ENCODE assay signal across 1 cellular context in the genomic region with DNA sequence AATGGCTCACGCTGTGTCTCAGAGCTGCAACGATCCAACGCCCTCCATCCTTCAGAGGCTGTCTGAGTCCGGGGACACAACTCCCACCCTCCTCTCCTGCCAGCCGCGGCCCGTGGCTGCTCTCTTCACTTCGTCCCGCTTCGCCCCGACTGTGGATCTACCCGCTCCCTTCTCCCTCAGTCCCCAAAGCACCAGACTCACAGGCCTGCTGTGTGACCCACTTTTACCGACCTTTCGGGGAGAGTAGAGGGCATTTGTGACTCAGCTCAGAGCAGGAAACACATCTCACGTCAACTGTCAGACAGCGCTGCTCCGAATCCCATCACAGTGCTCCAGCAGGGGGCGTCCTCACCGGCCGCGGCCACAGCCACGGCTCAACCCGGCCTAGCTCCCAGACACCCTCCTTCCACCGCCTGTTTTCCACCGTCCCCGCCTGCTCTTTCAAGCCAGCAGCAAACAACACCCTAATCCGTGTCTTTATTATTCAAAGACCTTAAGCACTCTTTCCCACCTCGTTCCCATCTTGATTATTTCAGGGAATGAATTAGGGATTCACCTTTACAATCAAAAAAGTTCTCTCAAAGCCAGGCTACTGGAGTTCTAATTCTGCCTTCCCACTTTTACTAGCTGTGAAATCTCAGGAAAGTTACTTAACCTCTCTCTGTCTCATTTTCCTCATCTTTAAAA.
A peak's percentile ranks its signal among the peaks of the same experiment; 100 is the strongest.
TF ChIP-seq lines count a peak whose summit lies in the region.

No MANE protein-coding gene starts in this region.

TF ChIP-seq in HepG2, 621 proteins besides CTCF, POLR2A, EP300 and RAD21 (continued from another document and continues in another):
- TF ChIP-seq, protein P1, sequence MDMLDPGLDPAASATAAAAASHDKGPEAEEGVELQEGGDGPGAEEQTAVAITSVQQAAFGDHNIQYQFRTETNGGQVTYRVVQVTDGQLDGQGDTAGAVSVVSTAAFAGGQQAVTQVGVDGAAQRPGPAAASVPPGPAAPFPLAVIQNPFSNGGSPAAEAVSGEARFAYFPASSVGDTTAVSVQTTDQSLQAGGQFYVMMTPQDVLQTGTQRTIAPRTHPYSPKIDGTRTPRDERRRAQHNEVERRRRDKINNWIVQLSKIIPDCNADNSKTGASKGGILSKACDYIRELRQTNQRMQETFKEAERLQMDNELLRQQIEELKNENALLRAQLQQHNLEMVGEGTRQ (IDR thresholded peaks at IDR 0.05; ENCODE audit: low read depth, low read length) = no peak
- TF ChIP-seq, protein P1 (CRISPR knock-in tag; IDR thresholded peaks at IDR 0.05; ENCODE audit: borderline replicate concordance) = no peak
- no peak for TF ChIP-seq ZNF883 (CRISPR knock-in tag; IDR thresholded peaks at IDR 0.05; ENCODE audit: not compliant biosample characterization)
- TF ChIP-seq GMEB1 (CRISPR knock-in tag; IDR thresholded peaks at IDR 0.05; ENCODE audit: borderline replicate concordance) = no peak
- no peak for TF ChIP-seq ZBTB34 (CRISPR knock-in tag; IDR thresholded peaks at IDR 0.05)
- no peak for TF ChIP-seq ZNF557 (CRISPR knock-in tag; IDR thresholded peaks at IDR 0.05)
- peak; percentile 75 for TF ChIP-seq KDM2A (CRISPR knock-in tag; IDR thresholded peaks at IDR 0.05; ENCODE audit: borderline replicate concordance, low read depth)
- no peak for TF ChIP-seq BHLHE40 (IDR thresholded peaks at IDR 0.05; ENCODE audit: low read length)
- no peak for TF ChIP-seq ZNF816 (CRISPR knock-in tag; IDR thresholded peaks at IDR 0.05; ENCODE audit: borderline replicate concordance)
- TF ChIP-seq ERF (CRISPR knock-in tag; IDR thresholded peaks at IDR 0.05) = no peak
- TF ChIP-seq GLI4 (CRISPR knock-in tag; IDR thresholded peaks at IDR 0.05; ENCODE audit: borderline replicate concordance) = no peak
- no peak for TF ChIP-seq ZNF605 (CRISPR knock-in tag; IDR thresholded peaks at IDR 0.05)
- TF ChIP-seq, protein P2, sequence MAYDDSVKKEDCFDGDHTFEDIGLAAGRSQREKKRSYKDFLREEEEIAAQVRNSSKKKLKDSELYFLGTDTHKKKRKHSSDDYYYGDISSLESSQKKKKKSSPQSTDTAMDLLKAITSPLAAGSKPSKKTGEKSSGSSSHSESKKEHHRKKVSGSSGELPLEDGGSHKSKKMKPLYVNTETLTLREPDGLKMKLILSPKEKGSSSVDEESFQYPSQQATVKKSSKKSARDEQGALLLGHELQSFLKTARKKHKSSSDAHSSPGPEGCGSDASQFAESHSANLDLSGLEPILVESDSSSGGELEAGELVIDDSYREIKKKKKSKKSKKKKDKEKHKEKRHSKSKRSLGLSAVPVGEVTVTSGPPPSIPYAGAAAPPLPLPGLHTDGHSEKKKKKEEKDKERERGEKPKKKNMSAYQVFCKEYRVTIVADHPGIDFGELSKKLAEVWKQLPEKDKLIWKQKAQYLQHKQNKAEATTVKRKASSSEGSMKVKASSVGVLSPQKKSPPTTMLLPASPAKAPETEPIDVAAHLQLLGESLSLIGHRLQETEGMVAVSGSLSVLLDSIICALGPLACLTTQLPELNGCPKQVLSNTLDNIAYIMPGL (CRISPR knock-in tag; IDR thresholded peaks at IDR 0.05; ENCODE audit: borderline replicate concordance in 1 of 2, low read depth in 1 of 2) = peak; percentile 49 to 79; a peak in 2 of 4 replicates
- TF ChIP-seq ZNF687 (CRISPR knock-in tag; IDR thresholded peaks at IDR 0.05) = peak; percentile 64
- TF ChIP-seq ZNF263 (CRISPR knock-in tag; IDR thresholded peaks at IDR 0.05) = no peak
- peak; percentile 81 for TF ChIP-seq MEIS2 (CRISPR knock-in tag; IDR thresholded peaks at IDR 0.05)
- no peak for TF ChIP-seq CENPT (CRISPR knock-in tag; IDR thresholded peaks at IDR 0.05; ENCODE audit: low read depth)
- no peak for TF ChIP-seq THAP8 (CRISPR knock-in tag; IDR thresholded peaks at IDR 0.05; ENCODE audit: borderline replicate concordance)
- no peak for TF ChIP-seq SAFB2 (CRISPR knock-in tag; IDR thresholded peaks at IDR 0.05; ENCODE audit: borderline replicate concordance, low read depth)
- TF ChIP-seq ZNF792 (CRISPR knock-in tag; IDR thresholded peaks at IDR 0.05) = 0 out of 2 replicates have a peak, but pooled peaks have one; percentile 28
- no peak for TF ChIP-seq ZNF724P (CRISPR knock-in tag; IDR thresholded peaks at IDR 0.05; ENCODE audit: borderline replicate concordance)
- 0 out of 2 replicates have a peak, but pooled peaks have one; percentile 32 for TF ChIP-seq ZMYM3 (CRISPR knock-in tag; IDR thresholded peaks at IDR 0.05)
- no peak for TF ChIP-seq ZFAT (CRISPR knock-in tag; conservative IDR thresholded peaks at IDR 0.05)
- peak; percentile 41; the same call in 1 of the 2 replicates for TF ChIP-seq ZNF788 (CRISPR knock-in tag; IDR thresholded peaks at IDR 0.05; ENCODE audit: borderline replicate concordance)
- TF ChIP-seq ZNF549 (CRISPR knock-in tag; IDR thresholded peaks at IDR 0.05) = no peak
- no peak for TF ChIP-seq MED8 (CRISPR knock-in tag; IDR thresholded peaks at IDR 0.05; ENCODE audit: insufficient replicate concordance)
- 0 out of 2 replicates have a peak, but pooled peaks have one; percentile 51 for TF ChIP-seq ZBTB26 (CRISPR knock-in tag; IDR thresholded peaks at IDR 0.05; ENCODE audit: borderline replicate concordance)
- peak; percentile 42; the same call in 1 of the 2 replicates for TF ChIP-seq GABPB1 (CRISPR knock-in tag; IDR thresholded peaks at IDR 0.05)
- no peak for TF ChIP-seq PCBP2 (optimal IDR thresholded peaks at IDR 0.05; ENCODE audit: low read depth, low read length, poor library complexity, severe bottlenecking)
- TF ChIP-seq, protein P3, sequence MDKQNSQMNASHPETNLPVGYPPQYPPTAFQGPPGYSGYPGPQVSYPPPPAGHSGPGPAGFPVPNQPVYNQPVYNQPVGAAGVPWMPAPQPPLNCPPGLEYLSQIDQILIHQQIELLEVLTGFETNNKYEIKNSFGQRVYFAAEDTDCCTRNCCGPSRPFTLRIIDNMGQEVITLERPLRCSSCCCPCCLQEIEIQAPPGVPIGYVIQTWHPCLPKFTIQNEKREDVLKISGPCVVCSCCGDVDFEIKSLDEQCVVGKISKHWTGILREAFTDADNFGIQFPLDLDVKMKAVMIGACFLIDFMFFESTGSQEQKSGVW (CRISPR knock-in tag; IDR thresholded peaks at IDR 0.05; ENCODE audit: borderline replicate concordance) = no peak
- no peak for TF ChIP-seq SOX5 (CRISPR knock-in tag; IDR thresholded peaks at IDR 0.05; ENCODE audit: borderline replicate concordance)
- no peak for TF ChIP-seq HNRNPL (IDR thresholded peaks at IDR 0.05; ENCODE audit: low read depth, low read length)
- TF ChIP-seq KAT7 (CRISPR knock-in tag; IDR thresholded peaks at IDR 0.05; ENCODE audit: borderline replicate concordance) = no peak
- TF ChIP-seq MAZ (IDR thresholded peaks at IDR 0.05; ENCODE audit: borderline replicate concordance, low read depth, low read length) = 0 out of 2 replicates have a peak, but pooled peaks have one; percentile 19
- TF ChIP-seq MAZ (CRISPR knock-in tag; IDR thresholded peaks at IDR 0.05; ENCODE audit: low read depth) = 0 out of 2 replicates have a peak, but pooled peaks have one; percentile 56
- TF ChIP-seq TAF1 (CRISPR knock-in tag; IDR thresholded peaks at IDR 0.05) = no peak
- peak; percentile 13; the same call in 1 of the 2 replicates for TF ChIP-seq RXRB (CRISPR knock-in tag; IDR thresholded peaks at IDR 0.05; ENCODE audit: borderline replicate concordance)
- TF ChIP-seq, protein P4, sequence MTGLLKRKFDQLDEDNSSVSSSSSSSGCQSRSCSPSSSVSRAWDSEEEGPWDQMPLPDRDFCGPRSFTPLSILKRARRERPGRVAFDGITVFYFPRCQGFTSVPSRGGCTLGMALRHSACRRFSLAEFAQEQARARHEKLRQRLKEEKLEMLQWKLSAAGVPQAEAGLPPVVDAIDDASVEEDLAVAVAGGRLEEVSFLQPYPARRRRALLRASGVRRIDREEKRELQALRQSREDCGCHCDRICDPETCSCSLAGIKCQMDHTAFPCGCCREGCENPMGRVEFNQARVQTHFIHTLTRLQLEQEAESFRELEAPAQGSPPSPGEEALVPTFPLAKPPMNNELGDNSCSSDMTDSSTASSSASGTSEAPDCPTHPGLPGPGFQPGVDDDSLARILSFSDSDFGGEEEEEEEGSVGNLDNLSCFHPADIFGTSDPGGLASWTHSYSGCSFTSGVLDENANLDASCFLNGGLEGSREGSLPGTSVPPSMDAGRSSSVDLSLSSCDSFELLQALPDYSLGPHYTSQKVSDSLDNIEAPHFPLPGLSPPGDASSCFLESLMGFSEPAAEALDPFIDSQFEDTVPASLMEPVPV (CRISPR knock-in tag; IDR thresholded peaks at IDR 0.05) = no peak
- TF ChIP-seq DR1 (CRISPR knock-in tag; IDR thresholded peaks at IDR 0.05) = no peak
- TF ChIP-seq, protein P5, sequence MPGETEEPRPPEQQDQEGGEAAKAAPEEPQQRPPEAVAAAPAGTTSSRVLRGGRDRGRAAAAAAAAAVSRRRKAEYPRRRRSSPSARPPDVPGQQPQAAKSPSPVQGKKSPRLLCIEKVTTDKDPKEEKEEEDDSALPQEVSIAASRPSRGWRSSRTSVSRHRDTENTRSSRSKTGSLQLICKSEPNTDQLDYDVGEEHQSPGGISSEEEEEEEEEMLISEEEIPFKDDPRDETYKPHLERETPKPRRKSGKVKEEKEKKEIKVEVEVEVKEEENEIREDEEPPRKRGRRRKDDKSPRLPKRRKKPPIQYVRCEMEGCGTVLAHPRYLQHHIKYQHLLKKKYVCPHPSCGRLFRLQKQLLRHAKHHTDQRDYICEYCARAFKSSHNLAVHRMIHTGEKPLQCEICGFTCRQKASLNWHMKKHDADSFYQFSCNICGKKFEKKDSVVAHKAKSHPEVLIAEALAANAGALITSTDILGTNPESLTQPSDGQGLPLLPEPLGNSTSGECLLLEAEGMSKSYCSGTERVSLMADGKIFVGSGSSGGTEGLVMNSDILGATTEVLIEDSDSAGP (CRISPR knock-in tag; IDR thresholded peaks at IDR 0.05; ENCODE audit: borderline replicate concordance) = no peak
